Comparison of ENCODE assay signal across 1 cellular context in genomic region chr11:121459413-121460041, GRCh38.
TF ChIP-seq lines count a peak whose summit lies in the region.

No MANE protein-coding gene starts in this region.

TF ChIP-seq in GM12878, 131 proteins besides CTCF, POLR2A, EP300 and RAD21:
- TF ChIP-seq NFXL1 (IDR thresholded peaks at IDR 0.05; ENCODE audit: borderline replicate concordance) (no peak), POU2F2 (IDR thresholded peaks at IDR 0.05; ENCODE audit: borderline replicate concordance, low read depth, low read length) (0 out of 3 replicates have a peak, but pooled peaks have one; percentile 18)
